ENCODE assay signal across 1 cellular context in the genomic region with DNA sequence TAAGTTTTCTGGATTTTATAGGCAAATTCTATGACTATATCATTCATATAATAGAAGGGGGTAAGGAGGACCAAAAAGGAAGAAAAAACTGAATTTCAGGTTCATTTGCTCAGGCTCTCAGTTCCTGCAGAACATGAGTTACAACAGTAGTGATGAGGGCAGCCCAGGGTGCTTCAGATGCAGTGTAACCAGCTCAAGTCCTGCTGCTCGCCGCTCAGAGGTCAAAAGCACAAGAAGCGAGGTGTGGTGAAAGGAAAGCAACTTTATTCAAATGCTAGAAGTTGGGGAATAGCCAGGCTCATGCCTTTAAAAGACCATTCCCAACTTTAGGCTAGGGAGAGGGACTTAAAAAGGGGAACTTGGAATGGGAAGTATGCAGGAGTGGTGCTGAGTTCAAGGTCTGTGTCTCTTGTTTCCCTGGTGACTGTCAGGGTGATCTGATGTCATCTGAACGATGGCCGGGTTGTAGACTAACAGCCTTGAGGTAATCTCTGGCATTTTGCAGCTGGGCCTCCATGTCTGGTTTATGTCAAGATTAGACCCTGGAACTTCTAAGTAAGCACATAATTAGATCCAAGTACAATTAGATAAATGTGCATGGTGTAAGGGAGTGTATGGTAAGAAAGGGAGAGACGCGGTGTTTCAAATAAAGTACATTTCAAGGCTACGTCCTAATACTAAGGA.
TF ChIP-seq lines count a peak whose summit lies in the region.

No MANE protein-coding gene starts in this region.

TF ChIP-seq in GM23338, 12 proteins besides CTCF, POLR2A, EP300 and RAD21:
- TF ChIP-seq STAT1 (IDR thresholded peaks at IDR 0.05; ENCODE audit: unreplicated experiment), result no peak
- no peak for TF ChIP-seq NANOG (IDR thresholded peaks at IDR 0.05; ENCODE audit: borderline replicate concordance)
- TF ChIP-seq, protein P1, sequence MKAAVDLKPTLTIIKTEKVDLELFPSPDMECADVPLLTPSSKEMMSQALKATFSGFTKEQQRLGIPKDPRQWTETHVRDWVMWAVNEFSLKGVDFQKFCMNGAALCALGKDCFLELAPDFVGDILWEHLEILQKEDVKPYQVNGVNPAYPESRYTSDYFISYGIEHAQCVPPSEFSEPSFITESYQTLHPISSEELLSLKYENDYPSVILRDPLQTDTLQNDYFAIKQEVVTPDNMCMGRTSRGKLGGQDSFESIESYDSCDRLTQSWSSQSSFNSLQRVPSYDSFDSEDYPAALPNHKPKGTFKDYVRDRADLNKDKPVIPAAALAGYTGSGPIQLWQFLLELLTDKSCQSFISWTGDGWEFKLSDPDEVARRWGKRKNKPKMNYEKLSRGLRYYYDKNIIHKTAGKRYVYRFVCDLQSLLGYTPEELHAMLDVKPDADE (IDR thresholded peaks at IDR 0.05), result no peak
- no peak for TF ChIP-seq ZNF114 (CRISPR knock-in tag; IDR thresholded peaks at IDR 0.05)
- TF ChIP-seq, protein P2, sequence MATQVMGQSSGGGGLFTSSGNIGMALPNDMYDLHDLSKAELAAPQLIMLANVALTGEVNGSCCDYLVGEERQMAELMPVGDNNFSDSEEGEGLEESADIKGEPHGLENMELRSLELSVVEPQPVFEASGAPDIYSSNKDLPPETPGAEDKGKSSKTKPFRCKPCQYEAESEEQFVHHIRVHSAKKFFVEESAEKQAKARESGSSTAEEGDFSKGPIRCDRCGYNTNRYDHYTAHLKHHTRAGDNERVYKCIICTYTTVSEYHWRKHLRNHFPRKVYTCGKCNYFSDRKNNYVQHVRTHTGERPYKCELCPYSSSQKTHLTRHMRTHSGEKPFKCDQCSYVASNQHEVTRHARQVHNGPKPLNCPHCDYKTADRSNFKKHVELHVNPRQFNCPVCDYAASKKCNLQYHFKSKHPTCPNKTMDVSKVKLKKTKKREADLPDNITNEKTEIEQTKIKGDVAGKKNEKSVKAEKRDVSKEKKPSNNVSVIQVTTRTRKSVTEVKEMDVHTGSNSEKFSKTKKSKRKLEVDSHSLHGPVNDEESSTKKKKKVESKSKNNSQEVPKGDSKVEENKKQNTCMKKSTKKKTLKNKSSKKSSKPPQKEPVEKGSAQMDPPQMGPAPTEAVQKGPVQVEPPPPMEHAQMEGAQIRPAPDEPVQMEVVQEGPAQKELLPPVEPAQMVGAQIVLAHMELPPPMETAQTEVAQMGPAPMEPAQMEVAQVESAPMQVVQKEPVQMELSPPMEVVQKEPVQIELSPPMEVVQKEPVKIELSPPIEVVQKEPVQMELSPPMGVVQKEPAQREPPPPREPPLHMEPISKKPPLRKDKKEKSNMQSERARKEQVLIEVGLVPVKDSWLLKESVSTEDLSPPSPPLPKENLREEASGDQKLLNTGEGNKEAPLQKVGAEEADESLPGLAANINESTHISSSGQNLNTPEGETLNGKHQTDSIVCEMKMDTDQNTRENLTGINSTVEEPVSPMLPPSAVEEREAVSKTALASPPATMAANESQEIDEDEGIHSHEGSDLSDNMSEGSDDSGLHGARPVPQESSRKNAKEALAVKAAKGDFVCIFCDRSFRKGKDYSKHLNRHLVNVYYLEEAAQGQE (IDR thresholded peaks at IDR 0.05; ENCODE audit: unreplicated experiment), result no peak
- no peak for TF ChIP-seq CREB1 (CRISPR knock-in tag; IDR thresholded peaks at IDR 0.05; ENCODE audit: low read depth)
- TF ChIP-seq EZH2phosphoT487 (IDR thresholded peaks at IDR 0.05; ENCODE audit: unreplicated experiment), result no peak
- TF ChIP-seq EZH2 (IDR thresholded peaks at IDR 0.05; ENCODE audit: low read depth, unreplicated experiment), result no peak
- TF ChIP-seq, protein P3, sequence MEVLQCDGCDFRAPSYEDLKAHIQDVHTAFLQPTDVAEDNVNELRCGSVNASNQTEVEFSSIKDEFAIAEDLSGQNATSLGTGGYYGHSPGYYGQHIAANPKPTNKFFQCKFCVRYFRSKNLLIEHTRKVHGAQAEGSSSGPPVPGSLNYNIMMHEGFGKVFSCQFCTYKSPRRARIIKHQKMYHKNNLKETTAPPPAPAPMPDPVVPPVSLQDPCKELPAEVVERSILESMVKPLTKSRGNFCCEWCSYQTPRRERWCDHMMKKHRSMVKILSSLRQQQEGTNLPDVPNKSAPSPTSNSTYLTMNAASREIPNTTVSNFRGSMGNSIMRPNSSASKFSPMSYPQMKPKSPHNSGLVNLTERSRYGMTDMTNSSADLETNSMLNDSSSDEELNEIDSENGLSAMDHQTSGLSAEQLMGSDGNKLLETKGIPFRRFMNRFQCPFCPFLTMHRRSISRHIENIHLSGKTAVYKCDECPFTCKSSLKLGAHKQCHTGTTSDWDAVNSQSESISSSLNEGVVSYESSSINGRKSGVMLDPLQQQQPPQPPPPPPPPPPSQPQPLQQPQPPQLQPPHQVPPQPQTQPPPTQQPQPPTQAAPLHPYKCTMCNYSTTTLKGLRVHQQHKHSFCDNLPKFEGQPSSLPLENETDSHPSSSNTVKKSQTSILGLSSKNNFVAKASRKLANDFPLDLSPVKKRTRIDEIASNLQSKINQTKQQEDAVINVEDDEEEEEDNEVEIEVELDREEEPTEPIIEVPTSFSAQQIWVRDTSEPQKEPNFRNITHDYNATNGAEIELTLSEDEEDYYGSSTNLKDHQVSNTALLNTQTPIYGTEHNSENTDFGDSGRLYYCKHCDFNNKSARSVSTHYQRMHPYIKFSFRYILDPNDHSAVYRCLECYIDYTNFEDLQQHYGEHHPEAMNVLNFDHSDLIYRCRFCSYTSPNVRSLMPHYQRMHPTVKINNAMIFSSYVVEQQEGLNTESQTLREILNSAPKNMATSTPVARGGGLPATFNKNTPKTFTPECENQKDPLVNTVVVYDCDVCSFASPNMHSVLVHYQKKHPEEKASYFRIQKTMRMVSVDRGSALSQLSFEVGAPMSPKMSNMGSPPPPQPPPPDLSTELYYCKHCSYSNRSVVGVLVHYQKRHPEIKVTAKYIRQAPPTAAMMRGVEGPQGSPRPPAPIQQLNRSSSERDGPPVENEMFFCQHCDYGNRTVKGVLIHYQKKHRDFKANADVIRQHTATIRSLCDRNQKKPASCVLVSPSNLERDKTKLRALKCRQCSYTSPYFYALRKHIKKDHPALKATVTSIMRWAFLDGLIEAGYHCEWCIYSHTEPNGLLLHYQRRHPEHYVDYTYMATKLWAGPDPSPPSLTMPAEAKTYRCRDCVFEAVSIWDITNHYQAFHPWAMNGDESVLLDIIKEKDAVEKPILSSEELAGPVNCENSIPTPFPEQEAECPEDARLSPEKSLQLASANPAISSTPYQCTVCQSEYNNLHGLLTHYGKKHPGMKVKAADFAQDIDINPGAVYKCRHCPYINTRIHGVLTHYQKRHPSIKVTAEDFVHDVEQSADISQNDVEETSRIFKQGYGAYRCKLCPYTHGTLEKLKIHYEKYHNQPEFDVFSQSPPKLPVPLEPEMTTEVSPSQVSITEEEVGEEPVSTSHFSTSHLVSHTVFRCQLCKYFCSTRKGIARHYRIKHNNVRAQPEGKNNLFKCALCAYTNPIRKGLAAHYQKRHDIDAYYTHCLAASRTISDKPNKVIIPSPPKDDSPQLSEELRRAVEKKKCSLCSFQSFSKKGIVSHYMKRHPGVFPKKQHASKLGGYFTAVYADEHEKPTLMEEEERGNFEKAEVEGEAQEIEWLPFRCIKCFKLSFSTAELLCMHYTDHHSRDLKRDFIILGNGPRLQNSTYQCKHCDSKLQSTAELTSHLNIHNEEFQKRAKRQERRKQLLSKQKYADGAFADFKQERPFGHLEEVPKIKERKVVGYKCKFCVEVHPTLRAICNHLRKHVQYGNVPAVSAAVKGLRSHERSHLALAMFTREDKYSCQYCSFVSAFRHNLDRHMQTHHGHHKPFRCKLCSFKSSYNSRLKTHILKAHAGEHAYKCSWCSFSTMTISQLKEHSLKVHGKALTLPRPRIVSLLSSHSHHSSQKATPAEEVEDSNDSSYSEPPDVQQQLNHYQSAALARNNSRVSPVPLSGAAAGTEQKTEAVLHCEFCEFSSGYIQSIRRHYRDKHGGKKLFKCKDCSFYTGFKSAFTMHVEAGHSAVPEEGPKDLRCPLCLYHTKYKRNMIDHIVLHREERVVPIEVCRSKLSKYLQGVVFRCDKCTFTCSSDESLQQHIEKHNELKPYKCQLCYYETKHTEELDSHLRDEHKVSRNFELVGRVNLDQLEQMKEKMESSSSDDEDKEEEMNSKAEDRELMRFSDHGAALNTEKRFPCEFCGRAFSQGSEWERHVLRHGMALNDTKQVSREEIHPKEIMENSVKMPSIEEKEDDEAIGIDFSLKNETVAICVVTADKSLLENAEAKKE (CRISPR knock-in tag; IDR thresholded peaks at IDR 0.05), result no peak
- no peak for TF ChIP-seq JUNB (IDR thresholded peaks at IDR 0.05; ENCODE audit: unreplicated experiment)
- no peak for TF ChIP-seq POLR2AphosphoS5 (IDR thresholded peaks at IDR 0.05; ENCODE audit: low read depth)
- no peak for TF ChIP-seq ZNF331 (CRISPR knock-in tag; IDR thresholded peaks at IDR 0.05; ENCODE audit: low read depth)
